ENCODE assay signal across 10 cellular contexts in genomic region chr7:20158684-20159083, GRCh38. TPM values are rescaled to one million over a fixed set of nuclear protein-coding genes. Genes with fewer than 3 reads are reported as not detected.
DNase-seq lines count a peak whose midpoint lies in the region; ATAC-seq and TF ChIP-seq lines count a peak whose summit lies in the region.
"Had no signal": no experiment of that assay in that cellular context is flagged by ENCODE, and none has a peak within 500 bp of the region (broad histone marks: within the 10 kb centered on the region; RNA-seq: fewer than 3 reads in every experiment).

No MANE protein-coding gene starts in this region.

- CTCF ChIA-PET in A673 (lab: Charles Lee) = no interaction called here

- peak; percentile 65 for ATAC-seq in GM18867 (IDR thresholded peaks at IDR 0.05; ENCODE audit: unreplicated experiment)
- ATAC-seq: GM23338 had no signal

- intact Hi-C loops in A673 (cut with micrococcal nuclease; ENCODE audit: unreplicated experiment) = loop anchor here (5.0 kb wide), 1 partner anchor 154 kb away; no protein-coding TSS in a partner anchor

- TF ChIP-seq CTCF in A673 (conservative IDR thresholded peaks at IDR 0.05; ENCODE audit: low read depth, low read length) = peak; percentile 40; the same call in 1 of the 2 replicates

- peak; percentile 18 for DNase-seq in A673 (ENCODE audit: low spot score)
- DNase-seq in OCI-M1 (lab: John Stamatoyannopoulos, UW) = peak; percentile 2
- DNase-seq in globus pallidus (ENCODE audit: low spot score) = peak; percentile 71
- DNase-seq in cerebellar nuclear complex (lab: John Stamatoyannopoulos, UW) = no peak
- no peak for DNase-seq in SHP77 treated with DMSO at 0.1 percent for 48 hours (lab: John Stamatoyannopoulos, UW)
- no peak for DNase-seq in NCI-H146 (lab: John Stamatoyannopoulos, UW)
- DNase-seq in LoVo (ENCODE audit: low spot score) = no peak
- DNase-seq: NCI-H1436 had no signal

- no TSS peak for BruUV-seq in A673 (replicated peaks; lab: Mats Ljungman, UMichigan)

- no peaks in the 10 kb centered on the region for H3K4me1 ChIP-seq in A673 (ENCODE audit: insufficient read depth, low read length, poor library complexity, severe bottlenecking)

- no peaks in the 10 kb centered on the region for H3K36me3 ChIP-seq in A673 (ENCODE audit: insufficient read depth, low read length, poor library complexity, severe bottlenecking)

- H3K4me3 ChIP-seq in A673 (ENCODE audit: low read depth, low read length, poor library complexity, severe bottlenecking) = no peak overlapping the region
- H3K4me3 ChIP-seq: GM23338 had no signal

- peaks cover 14% of the 10 kb centered on the region for H3K27me3 ChIP-seq in A673 (replicated peaks; ENCODE audit: insufficient read depth, low read depth, low read length, poor library complexity)

- POLR2A ChIA-PET in A673 (lab: Charles Lee; ENCODE audit: low non-redundant PET) = no interaction called here

- no peaks in the 10 kb centered on the region for H3K9me3 ChIP-seq in A673 (ENCODE audit: low read depth, low read length, poor library complexity, severe bottlenecking)

- no peak overlapping the region for H3K27ac ChIP-seq in A673 (ENCODE audit: low read depth, low read length, poor library complexity, severe bottlenecking)

RNA-seq across cellular contexts. Expression of gene MACC1, which starts 58.5 kb away (rescaled TPM):
- total RNA-seq in A673 (2021) = not detected in 2 replicates

Comparison
In these comparisons a context has a peak if more than half of its experiments do, and no peak if none do; other contexts are left out.
1. DNase-seq: peak in A673 (single experiment), OCI-M1 (single experiment) and globus pallidus (single experiment); none in cerebellar nuclear complex (0 of 2), SHP77 treated with DMSO at 0.1 percent for 48 hours (single experiment), NCI-H146 (single experiment) and LoVo (single experiment).